4 cellular contexts compared by ENCODE assay signal in genomic region chr3:112461787-112462186, GRCh38. TPM values are rescaled to one million over a fixed set of nuclear protein-coding genes. Genes with fewer than 3 reads are reported as not detected.
"Had no signal": no experiment of that assay in that cellular context is flagged by ENCODE, and none has a peak within 500 bp of the region (broad histone marks: within the 10 kb centered on the region; RNA-seq: fewer than 3 reads in every experiment).

No MANE protein-coding gene starts in this region.

RNA-seq across cellular contexts. Expression of gene BTLA, which starts 37.5 kb away (rescaled TPM):
- total RNA-seq: dermis microvascular lymphatic vessel endothelial cell, glomerular endothelial cell, kidney epithelial cell, osteocyte had no signal
